In genomic region chr22:24984122-24984521, GRCh38 we compare ENCODE assay signal across 1 cellular context.
TF ChIP-seq lines count a peak whose summit lies in the region.

No MANE protein-coding gene starts in this region.

TF ChIP-seq in H1, 55 proteins besides CTCF, POLR2A, EP300 and RAD21:
- TF ChIP-seq KDM1A (IDR thresholded peaks at IDR 0.05; ENCODE audit: borderline replicate concordance, low read length) (0 out of 2 replicates have a peak, but pooled peaks have one; percentile 43), JUN (IDR thresholded peaks at IDR 0.05; ENCODE audit: low read depth, low read length) (no peak), CHD7 (IDR thresholded peaks at IDR 0.05; ENCODE audit: insufficient replicate concordance, low read length) (no peak)
